Comparison of ENCODE assay signal across 26 cellular contexts in genomic region chr2:231904161-231904611, GRCh38. TPM values are rescaled to one million over a fixed set of nuclear protein-coding genes. Genes with fewer than 3 reads are reported as not detected.
DNase-seq lines count a peak whose midpoint lies in the region; ATAC-seq and TF ChIP-seq lines count a peak whose summit lies in the region.
"Had no signal": no experiment of that assay in that cellular context is flagged by ENCODE, and none has a peak within 500 bp of the region (broad histone marks: within the 10 kb centered on the region; RNA-seq: fewer than 3 reads in every experiment).

No MANE protein-coding gene starts in this region.

- no peak overlapping the region for H3K27ac Mint-ChIP-seq in endodermal cell
- H3K27ac Mint-ChIP-seq: GM23338 had no signal

- H3K36me3 ChIP-seq in HEK293 (ENCODE audit: control insufficient read depth in 2 of 2, insufficient read depth in 1 of 2, low read length in 2 of 2), result no peaks in the 10 kb centered on the region
- H3K36me3 ChIP-seq in endodermal cell (ENCODE audit: control insufficient read depth, insufficient read depth, low read length), result no peaks in the 10 kb centered on the region
- no peaks in the 10 kb centered on the region for H3K36me3 ChIP-seq in osteoblast (ENCODE audit: insufficient read depth, low read length)
- H3K36me3 ChIP-seq: Peyer's patch had no signal

- H3K27me3 Mint-ChIP-seq in endodermal cell (ENCODE audit: insufficient read depth), result peaks cover 10% of the 10 kb centered on the region

- H3K4me1 ChIP-seq in HEK293 (ENCODE audit: control insufficient read depth, insufficient read depth, low read length) (no peaks in the 10 kb centered on the region), endodermal cell (ENCODE audit: control insufficient read depth, insufficient read depth, low read length) (no peaks in the 10 kb centered on the region), osteoblast (ENCODE audit: insufficient read depth, low read length) (no peaks in the 10 kb centered on the region)
- H3K4me1 ChIP-seq: Peyer's patch had no signal

- H3K27ac ChIP-seq in HEK293 (ENCODE audit: extremely low read depth, low read depth, low read length) (no peak overlapping the region), endodermal cell (ENCODE audit: low read depth, low read length) (no peak overlapping the region), osteoblast (ENCODE audit: low read depth, low read length) (no peak overlapping the region)
- H3K27ac ChIP-seq: 22Rv1, C4-2B, Peyer's patch, SK-N-MC had no signal

- no peaks in the 10 kb centered on the region for H3K9me3 ChIP-seq in HEK293 (ENCODE audit: control insufficient read depth, insufficient read depth, low read depth, low read length)
- no peaks in the 10 kb centered on the region for H3K9me3 ChIP-seq in endodermal cell (ENCODE audit: control insufficient read depth, low read length)
- no peaks in the 10 kb centered on the region for H3K9me3 ChIP-seq in osteoblast (ENCODE audit: low read depth, low read length)
- H3K9me3 ChIP-seq: Peyer's patch had no signal

- H3K79me2 ChIP-seq in osteoblast (ENCODE audit: insufficient read depth, low read length), result no peaks in the 10 kb centered on the region

- H3K4me3 ChIP-seq in HEK293 (ENCODE audit: low read depth, low read length) (no peak overlapping the region), endodermal cell (ENCODE audit: low read length) (no peak overlapping the region), osteoblast (ENCODE audit: insufficient read depth, low read length) (no peak overlapping the region)
- H3K4me3 ChIP-seq: GM12878, GM23338, Peyer's patch, SK-N-MC had no signal

- WGBS in endodermal cell (ENCODE audit: insufficient coverage in 1 of 2, insufficient read length in 1 of 2), 2 experiments, result 92% methylated on average over 12 of the region's 12 CpGs; no CpG with 5 or more reads in 1 of the 2 experiments

- no peak overlapping the region for H3K4me3 Mint-ChIP-seq in endodermal cell
- H3K4me3 Mint-ChIP-seq: GM23338, IgD-negative memory B cell had no signal

- no peaks in the 10 kb centered on the region for H4K20me1 ChIP-seq in osteoblast (ENCODE audit: insufficient read depth, low read length)

- POLR2A ChIA-PET in HEK293 (lab: Yijun Ruan, JAX), result no interaction called here

- peaks cover 1% of the 10 kb centered on the region for H3K4me1 Mint-ChIP-seq in endodermal cell
- H3K4me1 Mint-ChIP-seq: IgD-negative memory B cell had no signal

- H3K9ac ChIP-seq in endodermal cell (ENCODE audit: extremely low read depth, low read length, poor library complexity, severe bottlenecking), result no peak overlapping the region

- no peaks in the 10 kb centered on the region for H3K9me3 Mint-ChIP-seq in endodermal cell
- H3K9me3 Mint-ChIP-seq: GM23338, IgD-negative memory B cell had no signal

- H3K36me3 Mint-ChIP-seq in endodermal cell (ENCODE audit: low read depth), result no peaks in the 10 kb centered on the region
- H3K36me3 Mint-ChIP-seq: IgD-negative memory B cell had no signal

- no peak overlapping the region for H3K4me2 ChIP-seq in osteoblast (ENCODE audit: insufficient read depth, low read length)
- H3K4me2 ChIP-seq: GM23338 had no signal

- H3K27me3 ChIP-seq in endodermal cell (ENCODE audit: control insufficient read depth, insufficient read depth, low read length, poor library complexity, severe bottlenecking), result no peaks in the 10 kb centered on the region
- peaks cover 17% of the 10 kb centered on the region for H3K27me3 ChIP-seq in osteoblast (ENCODE audit: insufficient read depth, low read length)
- H3K27me3 ChIP-seq: Peyer's patch had no signal

- no peak for TF ChIP-seq CTCF in HEK293 (tag by site-specific recombination; IDR thresholded peaks at IDR 0.05)
- TF ChIP-seq CTCF in endodermal cell (conservative IDR thresholded peaks at IDR 0.05), result peak; percentile 32
- TF ChIP-seq CTCF in osteoblast (IDR thresholded peaks at IDR 0.05; ENCODE audit: extremely low read depth, low read depth, low read length), result no peak

- peak; percentile 36 for DNase-seq in DMS53 (lab: John Stamatoyannopoulos, UW)
- no peak for DNase-seq in DMS53 treated with DMSO at 0.1 percent for 48 hours (lab: John Stamatoyannopoulos, UW; ENCODE audit: unreplicated experiment)
- peak; percentile 42 for DNase-seq in endodermal cell
- DNase-seq in osteoblast (ENCODE audit: insufficient read length, low spot score, missing footprints), result peak; percentile 18
- DNase-seq in DMS 273 (lab: John Stamatoyannopoulos, UW; ENCODE audit: unreplicated experiment), result no peak
- DNase-seq: AML-193, EL, Karpas-422, NCI-H1092, NCI-H146, NCI-H2029 treated with DMSO at 0.1 percent for 48 hours, NCI-H2171, NCI-H446 had no signal

- no peak overlapping the region for H2AFZ ChIP-seq in osteoblast (ENCODE audit: low read length)
- H2AFZ ChIP-seq: GM23338 had no signal

- CTCF ChIA-PET in HEK293 (lab: Yijun Ruan, JAX), result interaction anchor here (0.6 to 4.3 kb wide), 5 partner anchors 237 to 540 kb away, joined by 3 to 26 read pairs (median 5); no protein-coding TSS in a partner anchor

- ATAC-seq in HG03280 (IDR thresholded peaks at IDR 0.05; ENCODE audit: unreplicated experiment) (no peak), HG03135 (IDR thresholded peaks at IDR 0.05; ENCODE audit: unreplicated experiment) (no peak)
- ATAC-seq: GM12878, GM23338, HCT116, Right ventricle myocardium inferior had no signal

TF ChIP-seq in HEK293, 187 proteins besides CTCF, POLR2A, EP300 and RAD21:
- TF ChIP-seq ZNF366 (tag by site-specific recombination; conservative IDR thresholded peaks at IDR 0.05) (no peak), ZNF585B (tag by site-specific recombination; IDR thresholded peaks at IDR 0.05) (no peak), PATZ1 (tag by site-specific recombination; IDR thresholded peaks at IDR 0.05) (no peak), ZNF473 (tag by site-specific recombination; IDR thresholded peaks at IDR 0.05) (no peak), ZIC2 (tag by site-specific recombination; IDR thresholded peaks at IDR 0.05) (peak; percentile 60), ZNF785 (tag by site-specific recombination; IDR thresholded peaks at IDR 0.05) (no peak)

RNA-seq across cellular contexts. Expression of gene NPPC, which starts 22.0 kb away (rescaled TPM):
- total RNA-seq in endodermal cell, result under 1 TPM in 1 of 2 donors, not detected in 1; 0.84 TPM
- polyA plus RNA-seq in endodermal cell (2013, experiment 1 of 2), result 13.3 TPM
- 7.0 TPM for polyA plus RNA-seq in endodermal cell (2013, experiment 2 of 2)
- not detected in 2 replicates for total RNA-seq in osteoblast
- total RNA-seq: GM12878, MCF 10A, Peyer's patch had no signal
- polyA plus RNA-seq: IgD-negative memory B cell had no signal

RNA-seq across cellular contexts. Expression of gene DIS3L2, which starts 57.3 kb away (rescaled TPM):
- total RNA-seq in endodermal cell, result 10 to 100 TPM; 39.5 to 42.4 TPM
- 28.4 TPM for polyA plus RNA-seq in endodermal cell (2013, experiment 1 of 2)
- polyA plus RNA-seq in endodermal cell (2013, experiment 2 of 2), result 24.8 TPM
- 21.2 and 28.2 TPM in 2 replicates for total RNA-seq in osteoblast

Comparison
In these comparisons a context has a peak if more than half of its experiments do, and no peak if none do; other contexts are left out.
1. DNase-seq: peak in DMS53 (single experiment), endodermal cell (single experiment) and osteoblast (single experiment); none in DMS53 treated with DMSO at 0.1 percent for 48 hours (single experiment) and DMS 273 (single experiment).